Comparison of ENCODE assay signal across 1 cellular context in genomic region chr2:230893881-230894781, GRCh38.
TF ChIP-seq lines count a peak whose summit lies in the region.

No MANE protein-coding gene starts in this region.

TF ChIP-seq in GM23338, 12 proteins besides CTCF, POLR2A, EP300 and RAD21 (continued from another document):
- TF ChIP-seq, protein P1, sequence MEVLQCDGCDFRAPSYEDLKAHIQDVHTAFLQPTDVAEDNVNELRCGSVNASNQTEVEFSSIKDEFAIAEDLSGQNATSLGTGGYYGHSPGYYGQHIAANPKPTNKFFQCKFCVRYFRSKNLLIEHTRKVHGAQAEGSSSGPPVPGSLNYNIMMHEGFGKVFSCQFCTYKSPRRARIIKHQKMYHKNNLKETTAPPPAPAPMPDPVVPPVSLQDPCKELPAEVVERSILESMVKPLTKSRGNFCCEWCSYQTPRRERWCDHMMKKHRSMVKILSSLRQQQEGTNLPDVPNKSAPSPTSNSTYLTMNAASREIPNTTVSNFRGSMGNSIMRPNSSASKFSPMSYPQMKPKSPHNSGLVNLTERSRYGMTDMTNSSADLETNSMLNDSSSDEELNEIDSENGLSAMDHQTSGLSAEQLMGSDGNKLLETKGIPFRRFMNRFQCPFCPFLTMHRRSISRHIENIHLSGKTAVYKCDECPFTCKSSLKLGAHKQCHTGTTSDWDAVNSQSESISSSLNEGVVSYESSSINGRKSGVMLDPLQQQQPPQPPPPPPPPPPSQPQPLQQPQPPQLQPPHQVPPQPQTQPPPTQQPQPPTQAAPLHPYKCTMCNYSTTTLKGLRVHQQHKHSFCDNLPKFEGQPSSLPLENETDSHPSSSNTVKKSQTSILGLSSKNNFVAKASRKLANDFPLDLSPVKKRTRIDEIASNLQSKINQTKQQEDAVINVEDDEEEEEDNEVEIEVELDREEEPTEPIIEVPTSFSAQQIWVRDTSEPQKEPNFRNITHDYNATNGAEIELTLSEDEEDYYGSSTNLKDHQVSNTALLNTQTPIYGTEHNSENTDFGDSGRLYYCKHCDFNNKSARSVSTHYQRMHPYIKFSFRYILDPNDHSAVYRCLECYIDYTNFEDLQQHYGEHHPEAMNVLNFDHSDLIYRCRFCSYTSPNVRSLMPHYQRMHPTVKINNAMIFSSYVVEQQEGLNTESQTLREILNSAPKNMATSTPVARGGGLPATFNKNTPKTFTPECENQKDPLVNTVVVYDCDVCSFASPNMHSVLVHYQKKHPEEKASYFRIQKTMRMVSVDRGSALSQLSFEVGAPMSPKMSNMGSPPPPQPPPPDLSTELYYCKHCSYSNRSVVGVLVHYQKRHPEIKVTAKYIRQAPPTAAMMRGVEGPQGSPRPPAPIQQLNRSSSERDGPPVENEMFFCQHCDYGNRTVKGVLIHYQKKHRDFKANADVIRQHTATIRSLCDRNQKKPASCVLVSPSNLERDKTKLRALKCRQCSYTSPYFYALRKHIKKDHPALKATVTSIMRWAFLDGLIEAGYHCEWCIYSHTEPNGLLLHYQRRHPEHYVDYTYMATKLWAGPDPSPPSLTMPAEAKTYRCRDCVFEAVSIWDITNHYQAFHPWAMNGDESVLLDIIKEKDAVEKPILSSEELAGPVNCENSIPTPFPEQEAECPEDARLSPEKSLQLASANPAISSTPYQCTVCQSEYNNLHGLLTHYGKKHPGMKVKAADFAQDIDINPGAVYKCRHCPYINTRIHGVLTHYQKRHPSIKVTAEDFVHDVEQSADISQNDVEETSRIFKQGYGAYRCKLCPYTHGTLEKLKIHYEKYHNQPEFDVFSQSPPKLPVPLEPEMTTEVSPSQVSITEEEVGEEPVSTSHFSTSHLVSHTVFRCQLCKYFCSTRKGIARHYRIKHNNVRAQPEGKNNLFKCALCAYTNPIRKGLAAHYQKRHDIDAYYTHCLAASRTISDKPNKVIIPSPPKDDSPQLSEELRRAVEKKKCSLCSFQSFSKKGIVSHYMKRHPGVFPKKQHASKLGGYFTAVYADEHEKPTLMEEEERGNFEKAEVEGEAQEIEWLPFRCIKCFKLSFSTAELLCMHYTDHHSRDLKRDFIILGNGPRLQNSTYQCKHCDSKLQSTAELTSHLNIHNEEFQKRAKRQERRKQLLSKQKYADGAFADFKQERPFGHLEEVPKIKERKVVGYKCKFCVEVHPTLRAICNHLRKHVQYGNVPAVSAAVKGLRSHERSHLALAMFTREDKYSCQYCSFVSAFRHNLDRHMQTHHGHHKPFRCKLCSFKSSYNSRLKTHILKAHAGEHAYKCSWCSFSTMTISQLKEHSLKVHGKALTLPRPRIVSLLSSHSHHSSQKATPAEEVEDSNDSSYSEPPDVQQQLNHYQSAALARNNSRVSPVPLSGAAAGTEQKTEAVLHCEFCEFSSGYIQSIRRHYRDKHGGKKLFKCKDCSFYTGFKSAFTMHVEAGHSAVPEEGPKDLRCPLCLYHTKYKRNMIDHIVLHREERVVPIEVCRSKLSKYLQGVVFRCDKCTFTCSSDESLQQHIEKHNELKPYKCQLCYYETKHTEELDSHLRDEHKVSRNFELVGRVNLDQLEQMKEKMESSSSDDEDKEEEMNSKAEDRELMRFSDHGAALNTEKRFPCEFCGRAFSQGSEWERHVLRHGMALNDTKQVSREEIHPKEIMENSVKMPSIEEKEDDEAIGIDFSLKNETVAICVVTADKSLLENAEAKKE (CRISPR knock-in tag; IDR thresholded peaks at IDR 0.05), result no peak
- TF ChIP-seq ZNF331 (CRISPR knock-in tag; IDR thresholded peaks at IDR 0.05; ENCODE audit: low read depth) (no peak), JUNB (IDR thresholded peaks at IDR 0.05; ENCODE audit: unreplicated experiment) (no peak)
TF ChIP-seq in GM23338: peak in this region for 0.
